ENCODE assay signal across 8 cellular contexts in the genomic region with DNA sequence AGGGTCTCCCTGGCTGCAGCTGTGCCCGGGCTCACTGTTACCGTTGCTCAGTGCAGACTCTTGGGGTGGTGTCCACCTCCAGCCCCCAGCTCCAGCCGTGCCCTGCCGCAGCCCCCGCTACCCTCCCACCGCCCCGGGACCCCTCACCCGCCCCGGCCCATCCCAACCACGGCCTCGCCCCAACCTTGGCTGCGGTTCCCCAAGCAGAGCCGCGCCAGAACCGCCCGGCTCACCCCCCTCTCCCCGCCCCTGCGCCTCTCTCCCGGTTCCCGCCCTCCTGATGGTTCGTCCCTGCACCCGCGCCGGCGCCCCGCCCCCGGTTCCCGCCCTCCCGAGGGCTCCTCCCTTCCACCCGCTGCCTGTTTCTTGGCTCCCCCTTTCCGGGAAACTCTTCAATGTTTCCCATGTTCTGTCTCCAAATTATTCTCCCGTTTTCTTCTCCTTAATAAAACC. TPM values are rescaled to one million over a fixed set of nuclear protein-coding genes. Genes with fewer than 3 reads are reported as not detected.
A peak's percentile ranks its signal among the peaks of the same experiment; 100 is the strongest.
DNase-seq lines count a peak whose midpoint lies in the region; ATAC-seq and TF ChIP-seq lines count a peak whose summit lies in the region.

No MANE protein-coding gene starts in this region.

- peak overlapping the region; percentile 62 for H3K4me3 Mint-ChIP-seq in WTC11
- H3K4me3 Mint-ChIP-seq in dendritic cell treated with granulocyte-macrophage colony-stimulating factor and Interleukin-4, amounts not matched to agents 40 ng/mL and 50 ng/mL, for 4 days, result peak overlapping the region; percentile 58

- no peaks in the 10 kb centered on the region for H3K27me3 Mint-ChIP-seq in WTC11 (ENCODE audit: low read depth)
- peaks cover 29% of the 10 kb centered on the region for H3K27me3 Mint-ChIP-seq in dendritic cell treated with granulocyte-macrophage colony-stimulating factor and Interleukin-4, amounts not matched to agents 40 ng/mL and 50 ng/mL, for 4 days

- no peaks in the 10 kb centered on the region for H3K9me3 Mint-ChIP-seq in WTC11
- H3K9me3 Mint-ChIP-seq in dendritic cell treated with granulocyte-macrophage colony-stimulating factor and Interleukin-4, amounts not matched to agents 40 ng/mL and 50 ng/mL, for 4 days, result no peaks in the 10 kb centered on the region

- intact Hi-C loops in dendritic cell treated with granulocyte-macrophage colony-stimulating factor and Interleukin-4, amounts not matched to agents 40 ng/mL and 50 ng/mL, for 4 days (cut with micrococcal nuclease), result no loop called here

- CTCF ChIA-PET in WTC11 (lab: Charles Lee), result interaction anchor here (2.3 to 2.8 kb wide), 2 partner anchors 12 to 230 kb away, joined by 6 to 8 read pairs; no protein-coding TSS in a partner anchor

- H3K4me1 Mint-ChIP-seq in WTC11, result peaks cover 20% of the 10 kb centered on the region
- peaks cover 22% of the 10 kb centered on the region for H3K4me1 Mint-ChIP-seq in dendritic cell treated with granulocyte-macrophage colony-stimulating factor and Interleukin-4, amounts not matched to agents 40 ng/mL and 50 ng/mL, for 4 days (ENCODE audit: low read depth)

- no peak for TF ChIP-seq CTCF in WTC11 (IDR thresholded peaks at IDR 0.05)

- ATAC-seq in GM21360 (IDR thresholded peaks at IDR 0.05; ENCODE audit: unreplicated experiment) (peak; percentile 57), WTC11 (peak; percentile 89), HG03521 (IDR thresholded peaks at IDR 0.05; ENCODE audit: unreplicated experiment) (no peak)

- no peaks in the 10 kb centered on the region; the same call in 1 of the 2 replicates for H3K36me3 Mint-ChIP-seq in WTC11
- peaks cover under 1% of the 10 kb centered on the region for H3K36me3 Mint-ChIP-seq in dendritic cell treated with granulocyte-macrophage colony-stimulating factor and Interleukin-4, amounts not matched to agents 40 ng/mL and 50 ng/mL, for 4 days (ENCODE audit: low read depth)

- H3K27ac Mint-ChIP-seq in WTC11, result no peak overlapping the region
- H3K27ac Mint-ChIP-seq in dendritic cell treated with granulocyte-macrophage colony-stimulating factor and Interleukin-4, amounts not matched to agents 40 ng/mL and 50 ng/mL, for 4 days, result peak overlapping the region; percentile 55

- POLR2A ChIA-PET in WTC11 (lab: Charles Lee), result no interaction called here

- DNase-seq in AG08395 (ENCODE audit: low spot score) (peak; percentile 91), NCI-H1694 treated with DMSO at 0.1 percent for 48 hours (lab: John Stamatoyannopoulos, UW) (peak; percentile 37), WTC11 (ENCODE audit: low spot score) (peak; percentile 90), left kidney (ENCODE audit: low read depth, low spot score) (peak; percentile 93)
- DNase-seq in stimulated activated CD4-positive, alpha-beta T cell treated with anti-CD3 and anti-CD28 coated beads, Interleukin-1b, Interleukin-23, amount 100 ng/mL, for 4 hours (ENCODE audit: low read depth in 2 of 2), result peak; percentile 25 to 51

TF ChIP-seq in WTC11, 78 proteins besides CTCF, POLR2A, EP300 and RAD21:
- TF ChIP-seq, protein P1, sequence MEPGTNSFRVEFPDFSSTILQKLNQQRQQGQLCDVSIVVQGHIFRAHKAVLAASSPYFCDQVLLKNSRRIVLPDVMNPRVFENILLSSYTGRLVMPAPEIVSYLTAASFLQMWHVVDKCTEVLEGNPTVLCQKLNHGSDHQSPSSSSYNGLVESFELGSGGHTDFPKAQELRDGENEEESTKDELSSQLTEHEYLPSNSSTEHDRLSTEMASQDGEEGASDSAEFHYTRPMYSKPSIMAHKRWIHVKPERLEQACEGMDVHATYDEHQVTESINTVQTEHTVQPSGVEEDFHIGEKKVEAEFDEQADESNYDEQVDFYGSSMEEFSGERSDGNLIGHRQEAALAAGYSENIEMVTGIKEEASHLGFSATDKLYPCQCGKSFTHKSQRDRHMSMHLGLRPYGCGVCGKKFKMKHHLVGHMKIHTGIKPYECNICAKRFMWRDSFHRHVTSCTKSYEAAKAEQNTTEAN (CRISPR knock-in tag; IDR thresholded peaks at IDR 0.05), result peak; percentile 85; the same call in 1 of the 2 replicates
- TF ChIP-seq OVOL2 (CRISPR knock-in tag; IDR thresholded peaks at IDR 0.05; ENCODE audit: borderline replicate concordance), result no peak
- peak; percentile 9; the same call in 1 of the 2 replicates for TF ChIP-seq NFE2L1 (CRISPR knock-in tag; IDR thresholded peaks at IDR 0.05)
- no peak for TF ChIP-seq ZNF263 (CRISPR knock-in tag; IDR thresholded peaks at IDR 0.05; ENCODE audit: low read depth)
- TF ChIP-seq, protein P2, sequence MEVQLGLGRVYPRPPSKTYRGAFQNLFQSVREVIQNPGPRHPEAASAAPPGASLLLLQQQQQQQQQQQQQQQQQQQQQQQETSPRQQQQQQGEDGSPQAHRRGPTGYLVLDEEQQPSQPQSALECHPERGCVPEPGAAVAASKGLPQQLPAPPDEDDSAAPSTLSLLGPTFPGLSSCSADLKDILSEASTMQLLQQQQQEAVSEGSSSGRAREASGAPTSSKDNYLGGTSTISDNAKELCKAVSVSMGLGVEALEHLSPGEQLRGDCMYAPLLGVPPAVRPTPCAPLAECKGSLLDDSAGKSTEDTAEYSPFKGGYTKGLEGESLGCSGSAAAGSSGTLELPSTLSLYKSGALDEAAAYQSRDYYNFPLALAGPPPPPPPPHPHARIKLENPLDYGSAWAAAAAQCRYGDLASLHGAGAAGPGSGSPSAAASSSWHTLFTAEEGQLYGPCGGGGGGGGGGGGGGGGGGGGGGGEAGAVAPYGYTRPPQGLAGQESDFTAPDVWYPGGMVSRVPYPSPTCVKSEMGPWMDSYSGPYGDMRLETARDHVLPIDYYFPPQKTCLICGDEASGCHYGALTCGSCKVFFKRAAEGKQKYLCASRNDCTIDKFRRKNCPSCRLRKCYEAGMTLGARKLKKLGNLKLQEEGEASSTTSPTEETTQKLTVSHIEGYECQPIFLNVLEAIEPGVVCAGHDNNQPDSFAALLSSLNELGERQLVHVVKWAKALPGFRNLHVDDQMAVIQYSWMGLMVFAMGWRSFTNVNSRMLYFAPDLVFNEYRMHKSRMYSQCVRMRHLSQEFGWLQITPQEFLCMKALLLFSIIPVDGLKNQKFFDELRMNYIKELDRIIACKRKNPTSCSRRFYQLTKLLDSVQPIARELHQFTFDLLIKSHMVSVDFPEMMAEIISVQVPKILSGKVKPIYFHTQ (CRISPR knock-in tag; IDR thresholded peaks at IDR 0.05), result no peak
- TF ChIP-seq SP1 (CRISPR knock-in tag; conservative IDR thresholded peaks at IDR 0.05), result peak; percentile 57; the same call in 1 of the 2 replicates
- TF ChIP-seq FOXP1 (CRISPR knock-in tag; IDR thresholded peaks at IDR 0.05; ENCODE audit: borderline replicate concordance), result 0 out of 2 replicates have a peak, but pooled peaks have one; percentile 23

RNA-seq across cellular contexts. Expression of a gene that starts 40.3 kb away (rescaled TPM):
- 176 to 219 TPM (median 191 TPM) in 3 replicates for total RNA-seq in WTC11 (2021)

Comparison
In these comparisons a context has a peak if more than half of its experiments do, and no peak if none do; other contexts are left out.
1. DNase-seq: peak in every context shown above with its lines; median percentile 93 in left kidney; 91 in AG08395; 90 in WTC11; 38 in stimulated activated CD4-positive, alpha-beta T cell treated with anti-CD3 and anti-CD28 coated beads, Interleukin-1b, Interleukin-23, amount 100 ng/mL, for 4 hours; 37 in NCI-H1694 treated with DMSO at 0.1 percent for 48 hours.